ENCODE assay signal across 16 cellular contexts in the genomic region with DNA sequence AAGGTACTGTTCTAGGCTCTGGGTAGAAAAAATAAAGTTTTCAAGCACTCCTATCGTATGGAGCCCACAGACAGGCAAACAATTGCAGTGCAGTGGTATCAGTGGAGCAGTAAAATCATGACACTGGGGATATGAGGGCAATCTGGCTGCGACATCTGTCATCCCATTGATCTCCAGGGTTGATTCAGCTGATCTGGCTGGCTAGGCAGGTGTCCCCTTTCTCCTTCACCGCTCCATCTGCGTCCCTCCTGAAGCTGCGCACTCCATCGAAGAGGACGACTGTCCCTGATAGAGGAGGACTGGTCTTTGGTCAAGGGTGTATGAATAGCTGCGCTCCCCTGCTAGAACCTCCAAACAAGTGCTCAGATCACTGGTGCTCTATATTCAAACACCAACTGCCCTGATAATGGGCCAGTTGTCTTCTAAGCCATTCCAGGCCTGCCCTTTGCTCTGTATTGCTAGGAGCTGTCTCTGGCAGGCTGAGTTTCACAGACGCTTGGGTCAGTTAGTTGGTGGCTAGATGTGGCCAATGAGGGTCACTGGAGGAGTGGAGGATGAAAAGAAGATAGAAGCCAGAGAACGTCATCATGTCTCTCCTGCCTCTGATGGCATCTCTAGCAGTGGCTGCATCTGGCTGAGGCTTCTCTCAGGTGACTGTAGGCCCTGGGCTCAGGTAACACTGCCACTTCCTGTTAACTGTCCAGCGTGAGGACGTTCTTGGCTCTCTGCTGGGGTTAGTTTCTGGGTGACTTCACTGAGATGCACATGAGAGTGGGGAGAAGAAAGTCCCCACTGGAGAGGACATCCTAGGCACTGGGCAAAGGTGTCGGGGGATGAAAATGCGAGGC.
DNase-seq lines count a peak whose midpoint lies in the region; ATAC-seq and TF ChIP-seq lines count a peak whose summit lies in the region.
"Had no signal": no experiment of that assay in that cellular context is flagged by ENCODE, and none has a peak within 500 bp of the region (broad histone marks: within the 10 kb centered on the region; RNA-seq: fewer than 3 reads in every experiment).

No MANE protein-coding gene starts in this region.

- peaks cover 29 to 55% (median 44%) of the 10 kb centered on the region in 4 donors for H3K4me1 Mint-ChIP-seq in CD4-positive, CD25-positive, alpha-beta regulatory T cell
- H3K4me1 Mint-ChIP-seq in CD8-positive, alpha-beta T cell (ENCODE audit: low read depth): peaks cover 50% of the 10 kb centered on the region
- peaks cover 61% of the 10 kb centered on the region for H3K4me1 Mint-ChIP-seq in activated T-helper 1 cell treated with anti-CD3 and anti-CD28 coated beads, Interleukin-12 subunit alpha, Interleukin-12 subunit beta, Interleukin-2, Interleukin-4 antibody, amounts not matched to agents 30 ng/mL and 10 ng/mL and 1 ng/mL, durations not matched to agents 14 hours and 24 hours and 36 hours (ENCODE audit: low read depth)
- peaks cover 21 to 54% (median 46%) of the 10 kb centered on the region in 7 donors for H3K4me1 Mint-ChIP-seq in naive thymus-derived CD4-positive, alpha-beta T cell

- DNase-seq in CD4-positive, CD25-positive, alpha-beta regulatory T cell: peak in 1 of 3 donors; percentile 27
- DNase-seq in CD8-positive, alpha-beta T cell: no peak
- no peak for DNase-seq in activated T-helper 1 cell treated with anti-CD3 and anti-CD28 coated beads, Interleukin-12 subunit alpha, Interleukin-12 subunit beta, Interleukin-2, Interleukin-4 antibody, amounts not matched to agents 30 ng/mL and 10 ng/mL and 1 ng/mL, durations not matched to agents 14 hours and 24 hours and 36 hours (ENCODE audit: low spot score)
- no peak for DNase-seq in naive thymus-derived CD4-positive, alpha-beta T cell
- no peak for DNase-seq in occipital lobe (lab: John Stamatoyannopoulos, UW)
- no peak for DNase-seq in mesenteric fat pad (ENCODE audit: low spot score)
- DNase-seq: BE2C, hypothalamus, mucosa of descending colon, MV-4-11, NCI-H2107, NCI-H748 treated with DMSO at 0.1 percent for 48 hours, ovary, SK-N-SH had no signal

- peak overlapping the region; percentile 96 for H3K4me3 ChIP-seq in CD4-positive, CD25-positive, alpha-beta regulatory T cell (ENCODE audit: low read depth, low read length)
- H3K4me3 ChIP-seq in CD8-positive, alpha-beta T cell (ENCODE audit: low read depth, low read length): no peak overlapping the region
- H3K4me3 ChIP-seq in naive thymus-derived CD4-positive, alpha-beta T cell (ENCODE audit: low read length): no peak overlapping the region
- H3K4me3 ChIP-seq: mucosa of descending colon, ovary had no signal

- peak overlapping the region; percentile 90 for H3K27ac ChIP-seq in CD4-positive, CD25-positive, alpha-beta regulatory T cell (ENCODE audit: insufficient read depth, low read length, poor library complexity, severe bottlenecking)
- H3K27ac ChIP-seq in CD8-positive, alpha-beta T cell (ENCODE audit: low read depth, low read length): peak overlapping the region; percentile 89
- H3K27ac ChIP-seq in naive thymus-derived CD4-positive, alpha-beta T cell (ENCODE audit: low read depth, low read length): peak overlapping the region; percentile 84
- H3K27ac ChIP-seq: ovary had no signal

- peak overlapping the region; percentile 95 to 98 (median 95) for H3K27ac Mint-ChIP-seq in CD4-positive, CD25-positive, alpha-beta regulatory T cell
- H3K27ac Mint-ChIP-seq in CD8-positive, alpha-beta T cell: peak overlapping the region; percentile 98
- H3K27ac Mint-ChIP-seq in activated T-helper 1 cell treated with anti-CD3 and anti-CD28 coated beads, Interleukin-12 subunit alpha, Interleukin-12 subunit beta, Interleukin-2, Interleukin-4 antibody, amounts not matched to agents 30 ng/mL and 10 ng/mL and 1 ng/mL, durations not matched to agents 14 hours and 24 hours and 36 hours: peak overlapping the region; percentile 99
- peak overlapping the region; percentile 84 to 98 (median 96) for H3K27ac Mint-ChIP-seq in naive thymus-derived CD4-positive, alpha-beta T cell

- peaks cover under 1% of the 10 kb centered on the region for H3K27me3 Mint-ChIP-seq in CD4-positive, CD25-positive, alpha-beta regulatory T cell
- no peaks in the 10 kb centered on the region for H3K27me3 Mint-ChIP-seq in CD8-positive, alpha-beta T cell (ENCODE audit: low read depth)
- no peaks in the 10 kb centered on the region for H3K27me3 Mint-ChIP-seq in activated T-helper 1 cell treated with anti-CD3 and anti-CD28 coated beads, Interleukin-12 subunit alpha, Interleukin-12 subunit beta, Interleukin-2, Interleukin-4 antibody, amounts not matched to agents 30 ng/mL and 10 ng/mL and 1 ng/mL, durations not matched to agents 14 hours and 24 hours and 36 hours (ENCODE audit: insufficient read depth)
- no peaks in the 10 kb centered on the region for H3K27me3 Mint-ChIP-seq in naive thymus-derived CD4-positive, alpha-beta T cell

- ATAC-seq in CD4-positive, CD25-positive, alpha-beta regulatory T cell (ENCODE audit: low read depth in 2 of 2): no peak
- no peak for ATAC-seq in CD8-positive, alpha-beta T cell
- ATAC-seq in naive thymus-derived CD4-positive, alpha-beta T cell: no peak
- ATAC-seq in HG03354 (IDR thresholded peaks at IDR 0.05; ENCODE audit: poor library complexity, severe bottlenecking, unreplicated experiment): no peak
- ATAC-seq: mucosa of descending colon, Panc1 had no signal

- TF ChIP-seq CTCF in CD8-positive, alpha-beta T cell (IDR thresholded peaks at IDR 0.05): no peak

- H3K4me1 ChIP-seq in CD4-positive, CD25-positive, alpha-beta regulatory T cell (ENCODE audit: control insufficient read depth, insufficient read depth, low read length, poor library complexity, severe bottlenecking): peaks cover 55% of the 10 kb centered on the region
- H3K4me1 ChIP-seq in CD8-positive, alpha-beta T cell (ENCODE audit: insufficient read depth, low read length): peaks cover 29% of the 10 kb centered on the region
- H3K4me1 ChIP-seq in naive thymus-derived CD4-positive, alpha-beta T cell (ENCODE audit: control insufficient read depth in 2 of 2, insufficient read depth in 2 of 2, low read length in 2 of 2): peaks cover 22 to 24% of the 10 kb centered on the region in 2 donors

- POLR2A ChIA-PET in CD8-positive, alpha-beta T cell (lab: Charles Lee): no interaction called here
- POLR2A ChIA-PET in naive thymus-derived CD4-positive, alpha-beta T cell (lab: Charles Lee): interaction anchor here (0.7 to 5.7 kb wide), 6 partner anchors 9 to 144 kb away, joined by 3 to 68 read pairs (median 20); no protein-coding TSS in a partner anchor

- CTCF ChIA-PET in CD8-positive, alpha-beta T cell (lab: Charles Lee): no interaction called here
- CTCF ChIA-PET in naive thymus-derived CD4-positive, alpha-beta T cell (lab: Charles Lee): no interaction called here

- H3K27me3 ChIP-seq in CD4-positive, CD25-positive, alpha-beta regulatory T cell (ENCODE audit: control insufficient read depth, insufficient read depth, low read length): no peaks in the 10 kb centered on the region
- no peaks in the 10 kb centered on the region for H3K27me3 ChIP-seq in CD8-positive, alpha-beta T cell (ENCODE audit: insufficient read depth, low read length)
- H3K27me3 ChIP-seq in naive thymus-derived CD4-positive, alpha-beta T cell (ENCODE audit: control insufficient read depth in 2 of 2, insufficient read depth in 2 of 2, low read length in 2 of 2): no peaks in the 10 kb centered on the region
- H3K27me3 ChIP-seq: BE2C, ovary had no signal

- peaks cover 0 to 4% (median 0%) of the 10 kb centered on the region in 7 donors for H3K9me3 Mint-ChIP-seq in CD4-positive, CD25-positive, alpha-beta regulatory T cell
- peaks cover 2% of the 10 kb centered on the region for H3K9me3 Mint-ChIP-seq in CD8-positive, alpha-beta T cell
- H3K9me3 Mint-ChIP-seq in activated T-helper 1 cell treated with anti-CD3 and anti-CD28 coated beads, Interleukin-12 subunit alpha, Interleukin-12 subunit beta, Interleukin-2, Interleukin-4 antibody, amounts not matched to agents 30 ng/mL and 10 ng/mL and 1 ng/mL, durations not matched to agents 14 hours and 24 hours and 36 hours: peaks cover 15% of the 10 kb centered on the region
- peaks cover 0 to 12% (median 2%) of the 10 kb centered on the region in 11 donors for H3K9me3 Mint-ChIP-seq in naive thymus-derived CD4-positive, alpha-beta T cell

- H3K36me3 Mint-ChIP-seq in CD4-positive, CD25-positive, alpha-beta regulatory T cell: no peaks in the 10 kb centered on the region
- peaks cover 10% of the 10 kb centered on the region for H3K36me3 Mint-ChIP-seq in CD8-positive, alpha-beta T cell
- H3K36me3 Mint-ChIP-seq in activated T-helper 1 cell treated with anti-CD3 and anti-CD28 coated beads, Interleukin-12 subunit alpha, Interleukin-12 subunit beta, Interleukin-2, Interleukin-4 antibody, amounts not matched to agents 30 ng/mL and 10 ng/mL and 1 ng/mL, durations not matched to agents 14 hours and 24 hours and 36 hours (ENCODE audit: low read depth): peaks cover 7% of the 10 kb centered on the region
- H3K36me3 Mint-ChIP-seq in naive thymus-derived CD4-positive, alpha-beta T cell: peaks cover 0 to 15% (median 0%) of the 10 kb centered on the region in 5 donors

- H3K9me3 ChIP-seq in CD4-positive, CD25-positive, alpha-beta regulatory T cell (ENCODE audit: control insufficient read depth in 2 of 2, low read length in 2 of 2): no peaks in the 10 kb centered on the region
- no peaks in the 10 kb centered on the region for H3K9me3 ChIP-seq in CD8-positive, alpha-beta T cell (ENCODE audit: low read length)
- no peaks in the 10 kb centered on the region for H3K9me3 ChIP-seq in naive thymus-derived CD4-positive, alpha-beta T cell (ENCODE audit: control insufficient read depth in 2 of 3, low read length in 3 of 3)
- H3K9me3 ChIP-seq: BE2C, mucosa of descending colon, ovary, SK-N-SH had no signal

- intact Hi-C loops in CD8-positive, alpha-beta T cell (cut with DNase I, micrococcal nuclease): loop anchor here in 1 of 2 experiments (1.0 to 2.0 kb wide), 3 partner anchors 59 to 145 kb away; no protein-coding TSS in a partner anchor
- intact Hi-C loops in activated T-helper 1 cell treated with anti-CD3 and anti-CD28 coated beads, Interleukin-12 subunit alpha, Interleukin-12 subunit beta, Interleukin-2, Interleukin-4 antibody, amounts not matched to agents 30 ng/mL and 10 ng/mL and 1 ng/mL, durations not matched to agents 14 hours and 24 hours and 36 hours (cut with micrococcal nuclease): loop anchor here (1.0 to 2.0 kb wide), 8 partner anchors 9 to 345 kb away; no protein-coding TSS in a partner anchor
- intact Hi-C loops in naive thymus-derived CD4-positive, alpha-beta T cell (cut with micrococcal nuclease): loop anchor here (1.0 to 2.0 kb wide), 9 partner anchors 19 to 332 kb away; a partner anchor contains a TSS

- peak overlapping the region in 3 of 4 donors; percentile 52 to 90 (median 77) for H3K4me3 Mint-ChIP-seq in CD4-positive, CD25-positive, alpha-beta regulatory T cell
- H3K4me3 Mint-ChIP-seq in CD8-positive, alpha-beta T cell: no peak overlapping the region
- peak overlapping the region; percentile 94 for H3K4me3 Mint-ChIP-seq in activated T-helper 1 cell treated with anti-CD3 and anti-CD28 coated beads, Interleukin-12 subunit alpha, Interleukin-12 subunit beta, Interleukin-2, Interleukin-4 antibody, amounts not matched to agents 30 ng/mL and 10 ng/mL and 1 ng/mL, durations not matched to agents 14 hours and 24 hours and 36 hours
- H3K4me3 Mint-ChIP-seq in naive thymus-derived CD4-positive, alpha-beta T cell: peak overlapping the region in 9 of 10 donors; percentile 32 to 98 (median 90)

- no peaks in the 10 kb centered on the region for H3K36me3 ChIP-seq in CD4-positive, CD25-positive, alpha-beta regulatory T cell (ENCODE audit: control insufficient read depth, insufficient read depth, low read length)
- no peaks in the 10 kb centered on the region for H3K36me3 ChIP-seq in CD8-positive, alpha-beta T cell (ENCODE audit: insufficient read depth, low read length)
- peaks cover 0 to 4% (median 0%) of the 10 kb centered on the region in 3 experiments for H3K36me3 ChIP-seq in naive thymus-derived CD4-positive, alpha-beta T cell (ENCODE audit: control insufficient read depth in 2 of 3, insufficient read depth in 3 of 3, low read length in 3 of 3)
- H3K36me3 ChIP-seq: BE2C, ovary had no signal
